8 cellular contexts compared by ENCODE assay signal in genomic region chr22:42316988-42317387, GRCh38. TPM values are rescaled to one million over a fixed set of nuclear protein-coding genes. Genes with fewer than 3 reads are reported as not detected.
DNase-seq lines count a peak whose midpoint lies in the region; TF ChIP-seq lines count a peak whose summit lies in the region.

No MANE protein-coding gene starts in this region.

- no peaks in the 10 kb centered on the region for H3K9me3 ChIP-seq in BE2C

- H3K4me3 ChIP-seq in BE2C (ENCODE audit: low read depth, low read length): no peak overlapping the region

- in situ Hi-C loops in KBM-7 (cut with MboI; ENCODE audit: low pct_unique_long_range_greater_than_20kb, low sequenced_read_pairs): no loop called here

- TF ChIP-seq CTCF in GM10266 (IDR thresholded peaks at IDR 0.05; ENCODE audit: control insufficient read depth, insufficient read depth, low read depth, missing control alignments): no peak
- TF ChIP-seq CTCF in BE2C (IDR thresholded peaks at IDR 0.05; ENCODE audit: low read depth, low read length): no peak

- peaks cover 23% of the 10 kb centered on the region for H3K4me1 ChIP-seq in BE2C

- no peaks in the 10 kb centered on the region for H3K36me3 ChIP-seq in BE2C

- peak; percentile 28 for DNase-seq in GM04504 (ENCODE audit: low read depth)
- DNase-seq in SW480 (ENCODE audit: low spot score): peak; percentile 79
- peak; percentile 26 for DNase-seq in cerebellum (ENCODE audit: low spot score)
- DNase-seq in putamen (ENCODE audit: low spot score): peak; percentile 67
- no peak for DNase-seq in GM10266 (ENCODE audit: extremely low spot score)
- no peak for DNase-seq in BE2C
- DNase-seq in KBM-7: no peak
- DNase-seq in NCI-H774 (lab: John Stamatoyannopoulos, UW): no peak

- H3K27me3 ChIP-seq in BE2C: no peaks in the 10 kb centered on the region

RNA-seq across cellular contexts. Expression of gene TCF20, which starts 46.5 kb away (rescaled TPM):
- 33.2 TPM for total RNA-seq in cerebellum
- polyA plus RNA-seq in BE2C (2012; ENCODE audit: insufficient read depth, insufficient read length, low read depth): 73.0 TPM

Comparison
In these comparisons a context has a peak if more than half of its experiments do, and no peak if none do; other contexts are left out.
1. DNase-seq: peak in GM04504 (single experiment), SW480 (single experiment), cerebellum (single experiment) and putamen (single experiment); none in GM10266 (single experiment), BE2C (single experiment), KBM-7 (single experiment) and NCI-H774 (single experiment).